1 cellular context compared by ENCODE assay signal in the genomic region with DNA sequence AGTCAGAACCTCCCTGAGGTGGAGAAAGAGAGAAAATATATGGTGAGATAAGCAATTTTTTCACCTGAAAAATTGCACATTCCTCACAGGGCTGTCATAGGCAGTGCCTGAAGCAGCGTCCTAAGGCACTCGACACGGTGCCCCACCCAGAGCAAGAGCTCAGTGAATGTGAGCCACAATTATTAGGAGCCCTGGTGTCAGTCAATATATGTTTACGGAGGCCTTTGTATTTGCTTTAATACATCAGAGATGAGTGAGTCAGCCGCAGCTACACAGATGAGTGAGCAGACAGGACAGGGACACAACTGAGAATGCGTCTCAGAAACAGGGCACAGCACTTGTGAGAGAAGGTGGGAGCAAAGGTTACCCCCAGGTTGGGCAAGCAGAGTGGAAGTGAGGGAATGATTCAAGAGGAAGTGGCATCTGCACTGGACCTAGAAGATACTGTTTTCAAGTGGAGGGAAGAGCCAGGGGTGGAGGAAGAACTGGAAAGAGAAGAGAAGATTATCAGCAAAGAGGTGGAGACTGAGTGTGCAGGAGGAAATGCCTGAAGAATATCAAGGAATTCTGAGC.
TF ChIP-seq lines count a peak whose summit lies in the region.

No MANE protein-coding gene starts in this region.

TF ChIP-seq in endothelial cell of umbilical vein, 7 proteins besides CTCF, POLR2A, EP300 and RAD21:
- TF ChIP-seq MYC (IDR thresholded peaks at IDR 0.05; ENCODE audit: low read depth, low read length), result no peak
- TF ChIP-seq FOS (IDR thresholded peaks at IDR 0.05; ENCODE audit: borderline replicate concordance, insufficient read depth, low read length), result peak; percentile 29
- TF ChIP-seq GATA2 (IDR thresholded peaks at IDR 0.05; ENCODE audit: insufficient read depth, insufficient read length, low read depth, low read length), result no peak
- TF ChIP-seq JUN (IDR thresholded peaks at IDR 0.05; ENCODE audit: borderline replicate concordance, insufficient read depth, insufficient read length, low read depth), result no peak
- TF ChIP-seq POLR2AphosphoS5 (IDR thresholded peaks at IDR 0.05; ENCODE audit: insufficient read depth, low read depth, low read length), result no peak
